In the genomic region with DNA sequence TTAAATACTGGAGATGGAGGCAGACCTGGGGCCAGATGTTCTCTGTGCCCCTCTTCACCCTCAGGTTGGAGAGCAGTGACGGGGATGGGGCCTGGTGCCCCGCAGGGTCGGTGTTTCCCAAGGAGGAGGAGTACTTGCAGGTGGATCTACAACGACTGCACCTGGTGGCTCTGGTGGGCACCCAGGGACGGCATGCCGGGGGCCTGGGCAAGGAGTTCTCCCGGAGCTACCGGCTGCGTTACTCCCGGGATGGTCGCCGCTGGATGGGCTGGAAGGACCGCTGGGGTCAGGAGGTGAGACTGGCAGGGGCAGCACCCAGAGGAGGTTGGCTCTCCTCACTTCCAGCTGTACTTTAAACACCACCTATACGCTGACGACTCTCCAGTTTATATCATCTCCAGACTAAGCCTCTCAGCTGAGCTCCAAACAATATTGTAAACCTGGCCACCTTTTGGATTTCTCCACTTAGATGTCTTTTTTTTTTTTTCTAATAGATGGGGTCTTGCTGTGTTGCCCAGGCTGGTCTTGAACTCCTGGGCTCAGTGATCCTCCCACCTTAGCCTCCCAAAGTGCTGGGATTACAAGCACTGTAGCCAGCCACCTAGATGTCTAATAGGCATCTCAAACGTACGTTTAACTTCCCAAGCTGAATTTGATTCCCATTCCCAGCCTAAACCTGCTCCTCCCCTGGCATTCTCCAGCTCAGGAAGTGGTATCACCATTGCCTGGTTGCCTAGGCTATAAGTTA, we compare ENCODE assay signal across 1 cellular context.
TF ChIP-seq lines count a peak whose summit lies in the region.

No MANE protein-coding gene starts in this region.

TF ChIP-seq in HepG2, 621 proteins besides CTCF, POLR2A, EP300 and RAD21:
- TF ChIP-seq ZNF33A (CRISPR knock-in tag; IDR thresholded peaks at IDR 0.05; ENCODE audit: borderline replicate concordance) (no peak), ZNF121 (CRISPR knock-in tag; IDR thresholded peaks at IDR 0.05) (0 out of 2 replicates have a peak, but pooled peaks have one; percentile 19), ZNF430 (CRISPR knock-in tag; IDR thresholded peaks at IDR 0.05) (no peak)
